ENCODE assay signal across 1 cellular context in the genomic region with DNA sequence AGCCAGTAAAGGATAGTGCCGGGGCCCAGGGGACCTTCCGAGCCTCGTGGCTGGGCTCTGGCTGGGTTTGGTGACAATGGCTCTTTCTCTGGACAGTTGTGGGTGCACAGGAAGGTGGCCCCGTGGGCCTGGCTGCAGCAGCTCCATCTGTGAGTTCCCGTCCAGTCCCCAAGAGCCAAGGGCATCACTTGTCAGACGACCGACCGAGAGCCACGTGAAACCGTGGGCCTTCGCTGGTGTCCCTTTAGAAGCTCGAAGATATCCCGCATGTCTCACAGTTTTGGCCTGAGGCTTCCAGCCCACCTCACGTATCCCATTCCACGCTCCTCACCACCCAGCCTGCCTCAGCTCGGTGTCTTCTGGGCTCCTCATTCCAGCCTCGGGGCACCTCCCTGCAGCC.
TF ChIP-seq lines count a peak whose summit lies in the region.

No MANE protein-coding gene starts in this region.

TF ChIP-seq in IMR-90, 13 proteins besides CTCF, POLR2A, EP300 and RAD21:
- no peak for TF ChIP-seq FOS (IDR thresholded peaks at IDR 0.05; ENCODE audit: low read depth, low read length)
- TF ChIP-seq, protein P1, sequence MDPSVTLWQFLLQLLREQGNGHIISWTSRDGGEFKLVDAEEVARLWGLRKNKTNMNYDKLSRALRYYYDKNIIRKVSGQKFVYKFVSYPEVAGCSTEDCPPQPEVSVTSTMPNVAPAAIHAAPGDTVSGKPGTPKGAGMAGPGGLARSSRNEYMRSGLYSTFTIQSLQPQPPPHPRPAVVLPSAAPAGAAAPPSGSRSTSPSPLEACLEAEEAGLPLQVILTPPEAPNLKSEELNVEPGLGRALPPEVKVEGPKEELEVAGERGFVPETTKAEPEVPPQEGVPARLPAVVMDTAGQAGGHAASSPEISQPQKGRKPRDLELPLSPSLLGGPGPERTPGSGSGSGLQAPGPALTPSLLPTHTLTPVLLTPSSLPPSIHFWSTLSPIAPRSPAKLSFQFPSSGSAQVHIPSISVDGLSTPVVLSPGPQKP (IDR thresholded peaks at IDR 0.05; ENCODE audit: borderline replicate concordance, low read depth, low read length) = no peak
- TF ChIP-seq RCOR1 (IDR thresholded peaks at IDR 0.05; ENCODE audit: insufficient replicate concordance, low read length) = no peak
- TF ChIP-seq RFX5 (IDR thresholded peaks at IDR 0.05; ENCODE audit: low read depth, low read length) = no peak
- TF ChIP-seq, protein P2, sequence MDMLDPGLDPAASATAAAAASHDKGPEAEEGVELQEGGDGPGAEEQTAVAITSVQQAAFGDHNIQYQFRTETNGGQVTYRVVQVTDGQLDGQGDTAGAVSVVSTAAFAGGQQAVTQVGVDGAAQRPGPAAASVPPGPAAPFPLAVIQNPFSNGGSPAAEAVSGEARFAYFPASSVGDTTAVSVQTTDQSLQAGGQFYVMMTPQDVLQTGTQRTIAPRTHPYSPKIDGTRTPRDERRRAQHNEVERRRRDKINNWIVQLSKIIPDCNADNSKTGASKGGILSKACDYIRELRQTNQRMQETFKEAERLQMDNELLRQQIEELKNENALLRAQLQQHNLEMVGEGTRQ (IDR thresholded peaks at IDR 0.05; ENCODE audit: low read depth, low read length) = no peak
- TF ChIP-seq NFE2L2 (IDR thresholded peaks at IDR 0.05; ENCODE audit: low read depth, low read length) = no peak
- no peak for TF ChIP-seq MAZ (IDR thresholded peaks at IDR 0.05; ENCODE audit: borderline replicate concordance, low read depth, low read length)
- no peak for TF ChIP-seq BHLHE40 (IDR thresholded peaks at IDR 0.05; ENCODE audit: low read depth, low read length)
- TF ChIP-seq SMC3 (IDR thresholded peaks at IDR 0.05; ENCODE audit: low read depth, low read length) = no peak
- TF ChIP-seq CEBPB (IDR thresholded peaks at IDR 0.05; ENCODE audit: low read depth, low read length) = no peak
- no peak for TF ChIP-seq MXI1 (IDR thresholded peaks at IDR 0.05; ENCODE audit: borderline replicate concordance, low read depth, low read length)
- no peak for TF ChIP-seq CHD1 (IDR thresholded peaks at IDR 0.05; ENCODE audit: low read depth, low read length)
- no peak for TF ChIP-seq MAFK (IDR thresholded peaks at IDR 0.05; ENCODE audit: low read depth, low read length)
